In genomic region chr17:3761918-3762380, GRCh38 we compare ENCODE assay signal across 25 cellular contexts.
"Had no signal": no experiment of that assay in that cellular context is flagged by ENCODE, and none has a peak within 500 bp of the region (broad histone marks: within the 10 kb centered on the region; RNA-seq: fewer than 3 reads in every experiment).

No MANE protein-coding gene starts in this region.

- DNase-seq: dermis blood vessel endothelial cell; effector memory CD4-positive, alpha-beta T cell; erythroblast; esophagus squamous epithelium; foreskin melanocyte; glutamatergic neuron; heart right ventricle; hippocampal formation; islet precursor cell; kidney glomerular epithelial cell; left ventricle myocardium superior; lower lobe of right lung; psoas muscle; small intestine; stimulated activated CD4-positive, alpha-beta T cell treated with anti-CD3 and anti-CD28 coated beads, Interleukin-15, amount 100 ng/mL, for 24 hours; stimulated activated CD4-positive, alpha-beta T cell treated with anti-CD3 and anti-CD28 coated beads, Interleukin-2, amount 100 ng/mL, for 48 hours; stimulated activated naive CD4-positive, alpha-beta T cell treated with Interleukin-2 at 50 U/mL for 16 hours; stomach; thyroid gland; trophoblast cell had no signal

- H3K27me3 Mint-ChIP-seq: naive thymus-derived CD8-positive, alpha-beta T cell had no signal

- H3K27ac ChIP-seq: coronary artery, esophagus squamous epithelium, heart right ventricle, lower lobe of right lung, psoas muscle, right lobe of liver, stomach, thyroid gland, vagina had no signal

- H3K4me1 ChIP-seq: esophagus squamous epithelium, lower lobe of right lung, psoas muscle, right lobe of liver, stomach, thyroid gland, vagina had no signal

- H3K4me3 ChIP-seq: coronary artery, esophagus squamous epithelium, heart right ventricle, lower lobe of right lung, psoas muscle, right lobe of liver, stomach, thyroid gland, vagina had no signal

- ATAC-seq: heart right ventricle; left ventricle myocardium superior; lower lobe of right lung; naive thymus-derived CD8-positive, alpha-beta T cell; psoas muscle had no signal

- H3K9me3 ChIP-seq: psoas muscle, right lobe of liver, thyroid gland, vagina had no signal

- H3K27me3 ChIP-seq: esophagus squamous epithelium, heart right ventricle, right lobe of liver, thyroid gland, vagina had no signal

- H3K36me3 ChIP-seq: esophagus squamous epithelium, heart right ventricle, lower lobe of right lung, right lobe of liver, stomach, thyroid gland, vagina had no signal

- H3K4me3 Mint-ChIP-seq: neural crest cell had no signal

- H3K4me1 Mint-ChIP-seq: neural crest cell had no signal
